19 cellular contexts compared by ENCODE assay signal in the genomic region with DNA sequence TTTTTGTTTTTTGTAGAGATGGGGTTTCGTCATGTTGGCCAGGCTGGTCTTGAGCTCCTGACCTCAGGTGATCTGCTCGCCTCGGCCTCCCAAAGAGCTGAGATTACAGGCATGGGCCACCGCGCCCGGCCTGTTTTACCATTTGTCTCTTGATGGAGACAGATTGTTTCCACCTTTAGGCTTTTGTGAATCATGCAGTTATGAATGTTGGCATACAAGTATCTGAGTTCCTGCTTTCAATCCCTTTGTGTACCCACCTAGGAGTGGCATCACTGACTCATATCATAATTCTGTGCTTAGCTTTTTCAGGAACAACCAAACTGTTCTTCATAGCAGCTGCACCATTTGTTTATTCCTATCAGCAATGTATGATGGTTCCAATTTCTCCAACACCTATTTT.
"Had no signal": no experiment of that assay in that cellular context is flagged by ENCODE, and none has a peak within 500 bp of the region (broad histone marks: within the 10 kb centered on the region; RNA-seq: fewer than 3 reads in every experiment).

No MANE protein-coding gene starts in this region.

- H3K4me1 ChIP-seq: ascending aorta, colonic mucosa, left ventricle myocardium inferior, thyroid gland, uterus had no signal

- H3K4me3 ChIP-seq: ascending aorta, colonic mucosa, left ventricle myocardium inferior, thyroid gland, uterus had no signal

- H3K4me1 Mint-ChIP-seq: activated naive CD4-positive, alpha-beta T cell treated with anti-CD3 and anti-CD28 coated beads, Interleukin-2, amount 10 ng/mL, durations not matched to agents 7 days and 5 days; memory B cell; nephron; stimulated activated memory B cell treated with anti-CD40 and anti-IgM and Interleukin-4, amounts not matched to agents 10 μg/mL and 1 μg/mL and 100 μg/mL, for 72 hours had no signal

- DNase-seq: activated CD4-positive, alpha-beta T cell treated with anti-CD3 and anti-CD28 coated beads, Interleukin-2, amount 50 U/mL, for 4 hours; activated CD4-positive, CD25-positive, alpha-beta regulatory T cell treated with anti-CD3 and anti-CD28 coated beads, Interleukin-2, amount 50 U/mL, for 72 hours; activated naive CD4-positive, alpha-beta T cell treated with anti-CD3 and anti-CD28 coated beads, Interleukin-2, amount 10 ng/mL, durations not matched to agents 7 days and 5 days; activated T-cell treated with anti-CD3 and anti-CD28 coated beads, Interleukin-2, amount 50 U/mL, for 1 hour; colonic mucosa; head of caudate nucleus; left ventricle myocardium inferior; nucleus accumbens; posterior cingulate gyrus; retina; stimulated activated CD4-positive, alpha-beta T cell treated with anti-CD3 and anti-CD28 coated beads, Interleukin-2, amount 100 ng/mL, for 48 hours; T-helper 1 cell; thyroid gland; uterus had no signal

- H3K36me3 Mint-ChIP-seq: activated naive CD4-positive, alpha-beta T cell treated with anti-CD3 and anti-CD28 coated beads, Interleukin-2, amount 10 ng/mL, durations not matched to agents 7 days and 5 days; memory B cell; stimulated activated memory B cell treated with anti-CD40 and anti-IgM and Interleukin-4, amounts not matched to agents 10 μg/mL and 1 μg/mL and 100 μg/mL, for 72 hours had no signal

- H3K27ac ChIP-seq: ascending aorta, colonic mucosa, left ventricle myocardium inferior, thyroid gland, uterus had no signal

- H3K4me3 Mint-ChIP-seq: activated naive CD4-positive, alpha-beta T cell treated with anti-CD3 and anti-CD28 coated beads, Interleukin-2, amount 10 ng/mL, durations not matched to agents 7 days and 5 days; memory B cell; nephron; stimulated activated memory B cell treated with anti-CD40 and anti-IgM and Interleukin-4, amounts not matched to agents 10 μg/mL and 1 μg/mL and 100 μg/mL, for 72 hours had no signal

- H3K9me3 Mint-ChIP-seq: activated naive CD4-positive, alpha-beta T cell treated with anti-CD3 and anti-CD28 coated beads, Interleukin-2, amount 10 ng/mL, durations not matched to agents 7 days and 5 days; activated T-helper 2 cell treated with anti-CD3 and anti-CD28 coated beads, Interferon-gamma antibody, Interleukin-2, Interleukin-4, amounts not matched to agents 10 μg/mL and 5 μg/mL and 100 μg/mL, durations not matched to agents 14 hours and 24 hours and 36 hours; memory B cell; nephron; stimulated activated memory B cell treated with anti-CD40 and anti-IgM and Interleukin-4, amounts not matched to agents 10 μg/mL and 1 μg/mL and 100 μg/mL, for 72 hours had no signal

- ATAC-seq: stimulated activated memory B cell treated with anti-CD40 and anti-IgM and Interleukin-4, amounts not matched to agents 10 μg/mL and 1 μg/mL and 100 μg/mL, for 72 hours had no signal

- H3K9me3 ChIP-seq: ascending aorta, colonic mucosa, left ventricle myocardium inferior, thyroid gland, uterus had no signal

- H3K27ac Mint-ChIP-seq: activated naive CD4-positive, alpha-beta T cell treated with anti-CD3 and anti-CD28 coated beads, Interleukin-2, amount 10 ng/mL, durations not matched to agents 7 days and 5 days; activated T-helper 2 cell treated with anti-CD3 and anti-CD28 coated beads, Interferon-gamma antibody, Interleukin-2, Interleukin-4, amounts not matched to agents 10 μg/mL and 5 μg/mL and 100 μg/mL, durations not matched to agents 14 hours and 24 hours and 36 hours; memory B cell; nephron; stimulated activated memory B cell treated with anti-CD40 and anti-IgM and Interleukin-4, amounts not matched to agents 10 μg/mL and 1 μg/mL and 100 μg/mL, for 72 hours had no signal

- H3K36me3 ChIP-seq: ascending aorta, colonic mucosa, left ventricle myocardium inferior, thyroid gland, uterus had no signal

- H3K27me3 ChIP-seq: ascending aorta, colonic mucosa, thyroid gland, uterus had no signal
